Comparison of ENCODE assay signal across 15 cellular contexts in genomic region chr2:66850406-66850805, GRCh38.
"Had no signal": no experiment of that assay in that cellular context is flagged by ENCODE, and none has a peak within 500 bp of the region (broad histone marks: within the 10 kb centered on the region; RNA-seq: fewer than 3 reads in every experiment).

No MANE protein-coding gene starts in this region.

- H3K27me3 ChIP-seq: cardiac muscle cell, tibial artery, vagina had no signal

- H3K9ac ChIP-seq: parathyroid adenoma had no signal

- H3K79me2 ChIP-seq: parathyroid adenoma had no signal

- ATAC-seq: activated T-helper 17 cell treated with anti-CD3 and anti-CD28 coated beads, Interleukin-2, amount 50 U/mL, for 72 hours; esophagus mucosa had no signal

- H2AFZ ChIP-seq: parathyroid adenoma had no signal

- DNase-seq: activated CD4-positive, alpha-beta T cell treated with anti-CD3 and anti-CD28 coated beads for 1 hour; activated CD4-positive, alpha-beta T cell treated with anti-CD3 and anti-CD28 coated beads, Interleukin-2, amount 50 U/mL, for 48 hours; activated naive CD4-positive, alpha-beta T cell treated with anti-CD3 and anti-CD28 coated beads, Interleukin-2, amount 10 ng/mL, durations not matched to agents 7 days and 5 days; hypothalamus; kidney; stimulated activated CD4-positive, alpha-beta T cell treated with anti-CD3 and anti-CD28 coated beads, Interleukin-15, amount 100 ng/mL, for 24 hours; stimulated activated CD4-positive, alpha-beta T cell treated with anti-CD3 and anti-CD28 coated beads, Interleukin-4, amount 100 ng/mL, for 1 hour; stimulated activated naive CD4-positive, alpha-beta T cell; tibial artery had no signal

- H3K4me3 ChIP-seq: cardiac muscle cell, skin epidermis, tibial artery, vagina had no signal

- H3K4me1 ChIP-seq: parathyroid adenoma had no signal

- H3K9me3 ChIP-seq: tibial artery, vagina had no signal

- H3K27ac ChIP-seq: cardiac muscle cell, parathyroid adenoma, skin epidermis, tibial artery, vagina had no signal

- H3K36me3 ChIP-seq: cardiac muscle cell, tibial artery, vagina had no signal
